8 cellular contexts compared by ENCODE assay signal in genomic region chr7:77327067-77327931, GRCh38.
A peak's percentile ranks its signal among the peaks of the same experiment; 100 is the strongest.
DNase-seq lines count a peak whose midpoint lies in the region; ATAC-seq, FAIRE-seq and TF ChIP-seq lines count a peak whose summit lies in the region.

No MANE protein-coding gene starts in this region.

- no peaks in the 10 kb centered on the region for H3K27me3 ChIP-seq in osteoblast (ENCODE audit: insufficient read depth, low read length)

- peak overlapping the region; percentile 53 for H3K27ac ChIP-seq in osteoblast (ENCODE audit: low read depth, low read length)

- DNase-seq in EL (peak; percentile 87), NOMO-1 treated with DMSO at 0.1 percent for 48 hours (lab: John Stamatoyannopoulos, UW; ENCODE audit: unreplicated experiment) (peak; percentile 99), erythroblast (lab: John Stamatoyannopoulos, UW) (peak; percentile 49 to 53), osteoblast (ENCODE audit: insufficient read length, low spot score, missing footprints) (peak; percentile 82), D721Med (ENCODE audit: insufficient read length, low spot score) (no peak)
- DNase-seq in activated CD4-positive, alpha-beta T cell treated with anti-CD3 and anti-CD28 coated beads, Interleukin-2, amount 50 U/mL, for 48 hours: no peak

- H3K36me3 ChIP-seq in osteoblast (ENCODE audit: insufficient read depth, low read length): no peaks in the 10 kb centered on the region

- peak overlapping the region; percentile 6 for H3K4me2 ChIP-seq in osteoblast (ENCODE audit: insufficient read depth, low read length)

- no peak overlapping the region for H2AFZ ChIP-seq in osteoblast (ENCODE audit: low read length)

- H3K4me1 ChIP-seq in osteoblast (ENCODE audit: insufficient read depth, low read length): peaks cover 50% of the 10 kb centered on the region

- no peaks in the 10 kb centered on the region for H4K20me1 ChIP-seq in osteoblast (ENCODE audit: insufficient read depth, low read length)

- no peaks in the 10 kb centered on the region for H3K79me2 ChIP-seq in osteoblast (ENCODE audit: insufficient read depth, low read length)

- FAIRE-seq in D721Med (lab: Jason Lieb, UNC): no peak

- no peak for TF ChIP-seq POLR2A in erythroblast (IDR thresholded peaks at IDR 0.05; ENCODE audit: low read length)

- H3K4me3 ChIP-seq in osteoblast (ENCODE audit: insufficient read depth, low read length): no peak overlapping the region

- ATAC-seq in HG03457 (IDR thresholded peaks at IDR 0.05; ENCODE audit: unreplicated experiment): no peak
- ATAC-seq in GM21367 (IDR thresholded peaks at IDR 0.05; ENCODE audit: unreplicated experiment): no peak

- no peaks in the 10 kb centered on the region for H3K9me3 ChIP-seq in osteoblast (ENCODE audit: low read depth, low read length)

- TF ChIP-seq CTCF in osteoblast (IDR thresholded peaks at IDR 0.05; ENCODE audit: extremely low read depth, low read depth, low read length): no peak
- TF ChIP-seq CTCF in D721Med (IDR thresholded peaks at IDR 0.05; ENCODE audit: insufficient read depth, missing control alignments): no peak

Comparison
In these comparisons a context has a peak if more than half of its experiments do, and no peak if none do; other contexts are left out.
1. DNase-seq: peak in EL (single experiment), NOMO-1 treated with DMSO at 0.1 percent for 48 hours (single experiment), erythroblast (2 of 2) and osteoblast (single experiment); none in D721Med (single experiment) and activated CD4-positive, alpha-beta T cell treated with anti-CD3 and anti-CD28 coated beads, Interleukin-2, amount 50 U/mL, for 48 hours (0 of 2).